ENCODE assay signal across 1 cellular context in the genomic region with DNA sequence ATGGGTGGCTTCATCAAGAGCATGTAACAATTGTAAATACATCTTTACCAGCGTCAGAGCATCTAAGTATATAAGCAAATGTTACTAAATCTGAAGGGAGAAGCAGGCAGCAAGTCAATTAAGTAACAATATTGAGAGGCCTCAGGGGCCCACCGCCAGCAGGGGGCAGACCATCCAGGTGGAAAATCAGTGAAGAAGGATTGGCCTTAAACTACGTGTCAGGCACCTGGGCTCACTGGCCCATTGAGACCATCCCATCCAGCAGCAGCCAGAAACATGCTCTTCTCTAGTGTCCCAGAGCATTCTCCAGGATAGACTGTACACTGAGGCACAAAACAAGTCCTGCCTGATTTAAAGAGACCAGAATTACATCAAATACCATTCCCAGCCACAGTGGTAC.
TF ChIP-seq lines count a peak whose summit lies in the region.

No MANE protein-coding gene starts in this region.

TF ChIP-seq in K562, 482 proteins besides CTCF, POLR2A, EP300 and RAD21 (continued from another document):
- no peak for TF ChIP-seq MAZ (CRISPR knock-in tag; conservative IDR thresholded peaks at IDR 0.05 in 1 of 2, IDR thresholded peaks at IDR 0.05 in 1 of 2)
